ENCODE assay signal across 7 cellular contexts in the genomic region with DNA sequence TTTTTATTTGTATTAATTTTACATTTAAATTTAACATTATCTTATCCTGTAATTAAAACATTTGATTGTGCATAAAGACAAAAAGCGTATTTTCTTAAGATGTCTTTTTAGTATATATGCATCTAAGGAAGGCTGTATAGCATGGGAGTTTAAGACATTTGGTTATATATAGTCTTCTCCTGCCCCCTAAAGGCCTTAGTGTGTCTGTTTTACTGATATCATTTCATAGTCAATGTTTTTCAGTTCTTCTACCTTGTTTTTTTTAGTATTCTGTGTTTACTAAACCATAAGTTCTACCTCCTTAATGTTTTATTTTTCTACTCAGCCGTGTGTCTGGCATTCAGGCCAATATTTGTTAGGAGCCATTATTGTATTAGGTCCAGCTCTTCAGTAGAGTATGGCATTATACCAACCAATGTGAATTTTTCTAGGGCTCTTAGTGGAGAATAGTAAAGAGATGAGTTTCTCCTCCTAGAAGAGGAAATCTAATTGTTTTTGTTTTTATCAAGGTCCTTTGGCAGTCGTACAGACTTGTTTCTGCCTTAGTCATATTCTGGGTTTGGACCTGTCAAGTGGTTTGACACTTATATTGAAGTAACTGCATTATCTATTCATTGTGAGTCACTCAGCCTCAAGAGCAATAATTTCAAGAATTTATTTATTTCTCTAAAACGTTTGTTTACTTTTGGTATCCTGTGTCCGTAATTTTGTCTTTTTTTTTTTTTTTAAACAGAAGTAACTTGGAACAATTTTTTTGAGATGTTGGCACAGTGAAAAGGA.
DNase-seq lines count a peak whose midpoint lies in the region; ATAC-seq and TF ChIP-seq lines count a peak whose summit lies in the region.

No MANE protein-coding gene starts in this region.

- TF ChIP-seq EP300 in sigmoid colon (IDR thresholded peaks at IDR 0.05), result no peak

- peaks cover 17% of the 10 kb centered on the region for H3K4me1 Mint-ChIP-seq in GM23338

- H3K27me3 ChIP-seq in GM23338 (ENCODE audit: insufficient read depth) (no peaks in the 10 kb centered on the region), adrenal gland (no peaks in the 10 kb centered on the region), sigmoid colon (no peaks in the 10 kb centered on the region)

- no peaks in the 10 kb centered on the region for H3K9me2 ChIP-seq in GM23338 (ENCODE audit: insufficient read depth)

- intact Hi-C loops in adrenal gland (cut with DNase I) (no loop called here), sigmoid colon (cut with DNase I) (no loop called here)

- TF ChIP-seq POLR2A in adrenal gland (IDR thresholded peaks at IDR 0.05) (no peak), sigmoid colon (IDR thresholded peaks at IDR 0.05) (no peak)

- no peaks in the 10 kb centered on the region for H3F3A ChIP-seq in GM23338 (replicated peaks; ENCODE audit: low read depth)

- H3K27ac ChIP-seq in GM23338 (ENCODE audit: low read depth) (no peak overlapping the region), adrenal gland (no peak overlapping the region), sigmoid colon (no peak overlapping the region)

- H3K27ac Mint-ChIP-seq in GM23338, result no peak overlapping the region

- H3K9me3 ChIP-seq in adrenal gland (replicated peaks in 1 of 3) (no peaks in the 10 kb centered on the region), sigmoid colon (no peaks in the 10 kb centered on the region)

- no peak overlapping the region for H3K4me2 ChIP-seq in GM23338

- H3K4me1 ChIP-seq in GM23338 (ENCODE audit: insufficient read depth), result peaks cover 18% of the 10 kb centered on the region
- peaks cover 5% of the 10 kb centered on the region in 2 donors for H3K4me1 ChIP-seq in adrenal gland (replicated peaks in 1 of 2)
- H3K4me1 ChIP-seq in sigmoid colon, result no peaks in the 10 kb centered on the region

- H2AFZ ChIP-seq in GM23338, result no peak overlapping the region

- no peaks in the 10 kb centered on the region for H3K9me3 Mint-ChIP-seq in GM23338

- DNase-seq in GM03348 (ENCODE audit: low spot score), result peak; percentile 46
- DNase-seq in GM23338 (ENCODE audit: low spot score), result peak; percentile 59
- peak; percentile 51 for DNase-seq in NCI-H1092 treated with DMSO at 0.1 percent for 48 hours (lab: John Stamatoyannopoulos, UW)
- DNase-seq in adrenal gland, result peak in 3 of 7 donors; percentile 10 to 43 (median 31)
- DNase-seq in kidney tubule cell (ENCODE audit: low spot score), result peak; percentile 50
- DNase-seq in activated gamma-delta T cell (lab: John Stamatoyannopoulos, UW), result no peak
- DNase-seq in sigmoid colon, result no peak

- no peaks in the 10 kb centered on the region for H3K27me3 Mint-ChIP-seq in GM23338 (ENCODE audit: insufficient read depth, low read depth, poor library complexity)

- peak; percentile 64 for ATAC-seq in GM23338

- H3K36me3 Mint-ChIP-seq in GM23338 (ENCODE audit: low read depth), result peaks cover 4% of the 10 kb centered on the region; the same call in 2 of the 3 replicates

- H3K4me3 ChIP-seq in GM23338, result no peak overlapping the region
- no peak overlapping the region for H3K4me3 ChIP-seq in adrenal gland
- no peak overlapping the region for H3K4me3 ChIP-seq in sigmoid colon

- no peak overlapping the region for H3K4me3 Mint-ChIP-seq in GM23338

- WGBS in adrenal gland, 4 donors, result 35 to 40% (median 38%) methylated on average over 5 of the region's 5 CpGs
- WGBS in sigmoid colon, 2 donors, result 52 to 66% methylated on average over 5 of the region's 5 CpGs

- TF ChIP-seq CTCF in GM23338 (conservative IDR thresholded peaks at IDR 0.05; ENCODE audit: low read depth in 2 of 2) (peak; percentile 57 to 76; a peak in 3 of 4 replicates), adrenal gland (IDR thresholded peaks at IDR 0.05) (peak; percentile 22 to 65 (median 48)), sigmoid colon (IDR thresholded peaks at IDR 0.05) (peak in 1 of 4 experiments; percentile 31)

- no peaks in the 10 kb centered on the region; the same call in 1 of the 2 replicates for H4K20me1 ChIP-seq in GM23338 (replicated peaks; ENCODE audit: insufficient read depth)

- H3K36me3 ChIP-seq in GM23338 (ENCODE audit: insufficient read depth) (no peaks in the 10 kb centered on the region; the same call in 1 of the 2 replicates), adrenal gland (replicated peaks in 1 of 2) (no peaks in the 10 kb centered on the region), sigmoid colon (no peaks in the 10 kb centered on the region)

- H3K79me2 ChIP-seq in GM23338 (replicated peaks; ENCODE audit: insufficient read depth), result no peaks in the 10 kb centered on the region

TF ChIP-seq in GM23338, 12 proteins besides CTCF, POLR2A, EP300 and RAD21 (continues in another document):
- TF ChIP-seq, protein P1, sequence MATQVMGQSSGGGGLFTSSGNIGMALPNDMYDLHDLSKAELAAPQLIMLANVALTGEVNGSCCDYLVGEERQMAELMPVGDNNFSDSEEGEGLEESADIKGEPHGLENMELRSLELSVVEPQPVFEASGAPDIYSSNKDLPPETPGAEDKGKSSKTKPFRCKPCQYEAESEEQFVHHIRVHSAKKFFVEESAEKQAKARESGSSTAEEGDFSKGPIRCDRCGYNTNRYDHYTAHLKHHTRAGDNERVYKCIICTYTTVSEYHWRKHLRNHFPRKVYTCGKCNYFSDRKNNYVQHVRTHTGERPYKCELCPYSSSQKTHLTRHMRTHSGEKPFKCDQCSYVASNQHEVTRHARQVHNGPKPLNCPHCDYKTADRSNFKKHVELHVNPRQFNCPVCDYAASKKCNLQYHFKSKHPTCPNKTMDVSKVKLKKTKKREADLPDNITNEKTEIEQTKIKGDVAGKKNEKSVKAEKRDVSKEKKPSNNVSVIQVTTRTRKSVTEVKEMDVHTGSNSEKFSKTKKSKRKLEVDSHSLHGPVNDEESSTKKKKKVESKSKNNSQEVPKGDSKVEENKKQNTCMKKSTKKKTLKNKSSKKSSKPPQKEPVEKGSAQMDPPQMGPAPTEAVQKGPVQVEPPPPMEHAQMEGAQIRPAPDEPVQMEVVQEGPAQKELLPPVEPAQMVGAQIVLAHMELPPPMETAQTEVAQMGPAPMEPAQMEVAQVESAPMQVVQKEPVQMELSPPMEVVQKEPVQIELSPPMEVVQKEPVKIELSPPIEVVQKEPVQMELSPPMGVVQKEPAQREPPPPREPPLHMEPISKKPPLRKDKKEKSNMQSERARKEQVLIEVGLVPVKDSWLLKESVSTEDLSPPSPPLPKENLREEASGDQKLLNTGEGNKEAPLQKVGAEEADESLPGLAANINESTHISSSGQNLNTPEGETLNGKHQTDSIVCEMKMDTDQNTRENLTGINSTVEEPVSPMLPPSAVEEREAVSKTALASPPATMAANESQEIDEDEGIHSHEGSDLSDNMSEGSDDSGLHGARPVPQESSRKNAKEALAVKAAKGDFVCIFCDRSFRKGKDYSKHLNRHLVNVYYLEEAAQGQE (IDR thresholded peaks at IDR 0.05; ENCODE audit: unreplicated experiment), result no peak
- TF ChIP-seq POLR2AphosphoS5 (IDR thresholded peaks at IDR 0.05; ENCODE audit: low read depth), result no peak
- TF ChIP-seq, protein P2, sequence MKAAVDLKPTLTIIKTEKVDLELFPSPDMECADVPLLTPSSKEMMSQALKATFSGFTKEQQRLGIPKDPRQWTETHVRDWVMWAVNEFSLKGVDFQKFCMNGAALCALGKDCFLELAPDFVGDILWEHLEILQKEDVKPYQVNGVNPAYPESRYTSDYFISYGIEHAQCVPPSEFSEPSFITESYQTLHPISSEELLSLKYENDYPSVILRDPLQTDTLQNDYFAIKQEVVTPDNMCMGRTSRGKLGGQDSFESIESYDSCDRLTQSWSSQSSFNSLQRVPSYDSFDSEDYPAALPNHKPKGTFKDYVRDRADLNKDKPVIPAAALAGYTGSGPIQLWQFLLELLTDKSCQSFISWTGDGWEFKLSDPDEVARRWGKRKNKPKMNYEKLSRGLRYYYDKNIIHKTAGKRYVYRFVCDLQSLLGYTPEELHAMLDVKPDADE (IDR thresholded peaks at IDR 0.05), result no peak
- no peak for TF ChIP-seq EZH2phosphoT487 (IDR thresholded peaks at IDR 0.05; ENCODE audit: unreplicated experiment)
- TF ChIP-seq EZH2 (IDR thresholded peaks at IDR 0.05; ENCODE audit: low read depth, unreplicated experiment), result no peak
- TF ChIP-seq ZNF114 (CRISPR knock-in tag; IDR thresholded peaks at IDR 0.05), result no peak
- TF ChIP-seq ZNF331 (CRISPR knock-in tag; IDR thresholded peaks at IDR 0.05; ENCODE audit: low read depth), result no peak
- TF ChIP-seq STAT1 (IDR thresholded peaks at IDR 0.05; ENCODE audit: unreplicated experiment), result no peak
- TF ChIP-seq CREB1 (CRISPR knock-in tag; IDR thresholded peaks at IDR 0.05; ENCODE audit: low read depth), result no peak

Comparison
In these comparisons a context has a peak if more than half of its experiments do, and no peak if none do; other contexts are left out.
1. DNase-seq: peak in GM03348 (single experiment), GM23338 (single experiment), NCI-H1092 treated with DMSO at 0.1 percent for 48 hours (single experiment) and kidney tubule cell (single experiment); none in activated gamma-delta T cell (single experiment) and sigmoid colon (single experiment).